1 cellular context compared by ENCODE assay signal in the genomic region with DNA sequence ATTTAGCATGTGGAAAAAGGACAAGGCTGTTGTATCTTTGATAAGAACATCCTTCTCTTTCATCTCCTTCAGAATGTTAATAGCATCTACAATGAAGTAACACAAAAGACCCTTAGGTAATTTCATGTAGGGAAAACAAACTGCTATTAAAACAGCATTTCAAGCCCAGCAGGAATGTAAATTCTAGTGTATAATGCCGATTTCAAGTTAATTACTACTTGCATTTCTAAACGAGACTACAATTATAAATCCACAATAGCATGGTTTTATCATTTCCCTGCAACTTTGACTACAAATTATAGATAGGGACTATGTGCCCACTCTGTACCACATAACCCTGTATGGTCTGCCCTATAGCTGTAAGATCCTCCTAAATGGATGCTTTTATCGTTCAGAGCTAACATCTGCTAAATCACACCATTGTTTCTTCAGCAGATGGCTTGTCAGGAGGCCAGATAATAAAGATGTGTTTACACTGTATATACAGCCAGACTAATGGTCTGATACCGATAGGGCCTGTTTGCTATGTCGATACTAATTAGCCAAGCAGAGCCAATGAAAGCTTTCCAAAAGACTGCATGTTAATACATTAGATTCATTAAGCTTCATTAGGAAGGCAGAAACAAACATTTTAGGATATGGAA.
TF ChIP-seq lines count a peak whose summit lies in the region.

No MANE protein-coding gene starts in this region.

TF ChIP-seq in IMR-90, 13 proteins besides CTCF, POLR2A, EP300 and RAD21 (continued from another document):
- TF ChIP-seq, protein P1, sequence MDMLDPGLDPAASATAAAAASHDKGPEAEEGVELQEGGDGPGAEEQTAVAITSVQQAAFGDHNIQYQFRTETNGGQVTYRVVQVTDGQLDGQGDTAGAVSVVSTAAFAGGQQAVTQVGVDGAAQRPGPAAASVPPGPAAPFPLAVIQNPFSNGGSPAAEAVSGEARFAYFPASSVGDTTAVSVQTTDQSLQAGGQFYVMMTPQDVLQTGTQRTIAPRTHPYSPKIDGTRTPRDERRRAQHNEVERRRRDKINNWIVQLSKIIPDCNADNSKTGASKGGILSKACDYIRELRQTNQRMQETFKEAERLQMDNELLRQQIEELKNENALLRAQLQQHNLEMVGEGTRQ (IDR thresholded peaks at IDR 0.05; ENCODE audit: low read depth, low read length): no peak
- no peak for TF ChIP-seq RFX5 (IDR thresholded peaks at IDR 0.05; ENCODE audit: low read depth, low read length)
- no peak for TF ChIP-seq SMC3 (IDR thresholded peaks at IDR 0.05; ENCODE audit: low read depth, low read length)
- no peak for TF ChIP-seq NFE2L2 (IDR thresholded peaks at IDR 0.05; ENCODE audit: low read depth, low read length)
- TF ChIP-seq FOS (IDR thresholded peaks at IDR 0.05; ENCODE audit: low read depth, low read length): no peak
- no peak for TF ChIP-seq RCOR1 (IDR thresholded peaks at IDR 0.05; ENCODE audit: insufficient replicate concordance, low read length)
- no peak for TF ChIP-seq MAFK (IDR thresholded peaks at IDR 0.05; ENCODE audit: low read depth, low read length)
